ENCODE assay signal across 9 cellular contexts in genomic region chr22:39152511-39153219, GRCh38. TPM values are rescaled to one million over a fixed set of nuclear protein-coding genes. Genes with fewer than 3 reads are reported as not detected.
A peak's percentile ranks its signal among the peaks of the same experiment; 100 is the strongest.
DNase-seq lines count a peak whose midpoint lies in the region; ATAC-seq and TF ChIP-seq lines count a peak whose summit lies in the region.
"Had no signal": no experiment of that assay in that cellular context is flagged by ENCODE, and none has a peak within 500 bp of the region (broad histone marks: within the 10 kb centered on the region; RNA-seq: fewer than 3 reads in every experiment).

Gene CBX7, minus strand, starts transcription at chr22:39152680. Its CDS starts 236 bp downstream, at chr22:39152444.

- peak within 1 kb of the TSS; percentile 75 to 94 for H3K9ac ChIP-seq in duodenal mucosa (ENCODE audit: low read depth in 1 of 2, low read length in 2 of 2)

- TF ChIP-seq CTCF in activated CD8-positive, alpha-beta T cell treated with anti-CD3 and anti-CD28 coated beads for 36 hours (IDR thresholded peaks at IDR 0.05), result no peak
- TF ChIP-seq CTCF in lung (IDR thresholded peaks at IDR 0.05; ENCODE audit: control extremely low read depth, extremely low read depth), result no peak

- H3K4me1 Mint-ChIP-seq in activated CD8-positive, alpha-beta T cell treated with anti-CD3 and anti-CD28 coated beads for 36 hours (ENCODE audit: low read depth), result peaks cover 44% of the 10 kb centered on the region

- WGBS in lung, 2 donors, result 0 to 1% methylated on average over 66 to 98 of the region's 98 CpGs

- POLR2A ChIA-PET in activated CD8-positive, alpha-beta T cell treated with anti-CD3 and anti-CD28 coated beads for 36 hours (lab: Charles Lee), result interaction anchor here (0.6 to 6.2 kb wide), 5 partner anchors 22 to 281 kb away, joined by 3 to 61 read pairs (median 3); partner anchors contain the start of genes CBX6 and RPL3

- peak; percentile 84 for ATAC-seq in GM19035 (IDR thresholded peaks at IDR 0.05; ENCODE audit: unreplicated experiment)
- peak; percentile 80 for ATAC-seq in HG03354 (IDR thresholded peaks at IDR 0.05; ENCODE audit: poor library complexity, severe bottlenecking, unreplicated experiment)
- peak; percentile 78 for ATAC-seq in activated CD8-positive, alpha-beta T cell treated with anti-CD3 and anti-CD28 coated beads for 36 hours
- peak; percentile 97 for ATAC-seq in lung (ENCODE audit: insufficient read depth, low FRiP score)

- H3K27ac Mint-ChIP-seq in activated CD8-positive, alpha-beta T cell treated with anti-CD3 and anti-CD28 coated beads for 36 hours, result peak within 1 kb of the TSS; percentile 78

- H3K9me3 Mint-ChIP-seq in activated CD8-positive, alpha-beta T cell treated with anti-CD3 and anti-CD28 coated beads for 36 hours, result no peaks in the 10 kb centered on the region

- peak within 1 kb of the TSS; percentile 84 for H3K27ac ChIP-seq in duodenal mucosa (ENCODE audit: low read depth, low read length)
- H3K27ac ChIP-seq in lung (ENCODE audit: low read depth in 1 of 2, low read length in 1 of 2), result peak within 1 kb of the TSS; percentile 96
- H3K27ac ChIP-seq: epithelial cell of prostate had no signal

- H3K4me3 ChIP-seq in duodenal mucosa (ENCODE audit: low read depth in 1 of 2, low read length in 2 of 2), result peak within 1 kb of the TSS; percentile 83 to 84
- peak within 1 kb of the TSS; percentile 72 for H3K4me3 ChIP-seq in lung

- H3K9me3 ChIP-seq in duodenal mucosa (ENCODE audit: control insufficient read depth in 1 of 2, low read length in 2 of 2) (no peaks in the 10 kb centered on the region), lung (ENCODE audit: control insufficient read depth in 2 of 2, insufficient read depth in 1 of 2, low read length in 1 of 2) (no peaks in the 10 kb centered on the region)

- peaks cover 14 to 20% of the 10 kb centered on the region in 2 donors for H3K27me3 ChIP-seq in duodenal mucosa (ENCODE audit: control insufficient read depth in 1 of 2, insufficient read depth in 2 of 2, low read length in 2 of 2)
- no peaks in the 10 kb centered on the region for H3K27me3 ChIP-seq in lung (ENCODE audit: control insufficient read depth, insufficient read depth)

- intact Hi-C loops in activated CD8-positive, alpha-beta T cell treated with anti-CD3 and anti-CD28 coated beads for 36 hours (cut with micrococcal nuclease), result no loop called here

- H3K27me3 Mint-ChIP-seq in activated CD8-positive, alpha-beta T cell treated with anti-CD3 and anti-CD28 coated beads for 36 hours, result peaks cover 14% of the 10 kb centered on the region

- H3K36me3 Mint-ChIP-seq in activated CD8-positive, alpha-beta T cell treated with anti-CD3 and anti-CD28 coated beads for 36 hours (ENCODE audit: low read depth), result peaks cover 2% of the 10 kb centered on the region

- H3K4me1 ChIP-seq in duodenal mucosa (ENCODE audit: control insufficient read depth in 1 of 2, insufficient read depth in 2 of 2, low read length in 2 of 2) (peaks cover 31 to 41% of the 10 kb centered on the region in 2 donors), lung (ENCODE audit: control insufficient read depth in 2 of 2, insufficient read depth in 2 of 2, low read length in 2 of 2) (peaks cover 0 to 4% of the 10 kb centered on the region in 2 donors)

- DNase-seq in Ammon's horn (ENCODE audit: low spot score) (peak; percentile 97), NCI-H774 (lab: John Stamatoyannopoulos, UW) (peak; percentile 67), lung (ENCODE audit: low spot score) (peak; percentile 94)
- peak; percentile 91 for DNase-seq in activated CD8-positive, alpha-beta T cell treated with anti-CD3 and anti-CD28 coated beads for 36 hours
- peak; percentile 79 to 90 (median 81) for DNase-seq in stimulated activated CD4-positive, alpha-beta T cell treated with anti-CD3 and anti-CD28 coated beads, TNF-alpha, amount 100 ng/mL, for 48 hours (ENCODE audit: low read depth in 3 of 3)

- CTCF ChIA-PET in activated CD8-positive, alpha-beta T cell treated with anti-CD3 and anti-CD28 coated beads for 36 hours (lab: Charles Lee), result interaction anchor here (1.2 to 1.3 kb wide), 3 partner anchors 10 to 19 kb away, joined by 3 to 5 read pairs (median 3); no protein-coding TSS in a partner anchor

- H3K36me3 ChIP-seq in duodenal mucosa (ENCODE audit: control insufficient read depth in 1 of 2, insufficient read depth in 2 of 2, low read length in 2 of 2) (peaks cover 6 to 8% of the 10 kb centered on the region in 2 donors), lung (ENCODE audit: control insufficient read depth in 2 of 2, insufficient read depth in 2 of 2, low read length in 2 of 2) (peaks cover 0 to 5% of the 10 kb centered on the region in 2 donors)

- peak within 1 kb of the TSS; percentile 74 for H3K4me3 Mint-ChIP-seq in activated CD8-positive, alpha-beta T cell treated with anti-CD3 and anti-CD28 coated beads for 36 hours

RNA-seq across cellular contexts. Expression of gene CBX7, which starts in this region (rescaled TPM):
- total RNA-seq in activated CD8-positive, alpha-beta T cell treated with anti-CD3 and anti-CD28 coated beads for 36 hours, result 10 to 100 TPM; 23.6 to 25.0 TPM
- 10 to 100 TPM; 18.1 to 22.9 TPM for total RNA-seq in lung
- 10 to 100 TPM; 18.9 to 27.8 TPM for polyA plus RNA-seq in lung

Comparison
In these comparisons a context has a peak if more than half of its experiments do, and no peak if none do; other contexts are left out.
1. Peak in every context shown above with its lines: DNase-seq, ATAC-seq, H3K4me3 ChIP-seq and H3K27ac ChIP-seq.